In genomic region chr2:27271631-27272340, GRCh38 we compare ENCODE assay signal across 1 cellular context.
TF ChIP-seq lines count a peak whose summit lies in the region.

No MANE protein-coding gene starts in this region.

TF ChIP-seq in K562, 482 proteins besides CTCF, POLR2A, EP300 and RAD21 (continues in another document):
- TF ChIP-seq ZBTB33 (CRISPR knock-in tag; IDR thresholded peaks at IDR 0.05) (no peak), FUS (optimal IDR thresholded peaks at IDR 0.05; ENCODE audit: low read depth, low read length) (no peak), SMC3 (conservative IDR thresholded peaks at IDR 0.05; ENCODE audit: insufficient read depth, low read depth, low read length) (no peak), ZNF280B (CRISPR knock-in tag; IDR thresholded peaks at IDR 0.05) (no peak), PYGO2 (tag; IDR thresholded peaks at IDR 0.05) (no peak), CREM (IDR thresholded peaks at IDR 0.05; ENCODE audit: low read depth) (0 out of 2 replicates have a peak, but pooled peaks have one; percentile 29), FOS (IDR thresholded peaks at IDR 0.05; ENCODE audit: extremely low read depth, insufficient read length) (no peak), NR0B1 (IDR thresholded peaks at IDR 0.05; ENCODE audit: partially characterized antibody) (no peak), ZNF551 (CRISPR knock-in tag; IDR thresholded peaks at IDR 0.05) (no peak), ELF4 (CRISPR knock-in tag; IDR thresholded peaks at IDR 0.05) (no peak), SMARCE1 (IDR thresholded peaks at IDR 0.05) (peak; percentile 18; the same call in 1 of the 2 replicates), HDAC2 (IDR thresholded peaks at IDR 0.05) (0 out of 2 replicates have a peak, but pooled peaks have one; percentile 37), BHLHE40 (IDR thresholded peaks at IDR 0.05; ENCODE audit: low read length) (0 out of 2 replicates have a peak, but pooled peaks have one; percentile 16), CHD4 (IDR thresholded peaks at IDR 0.05; ENCODE audit: insufficient read depth, insufficient replicate concordance, low read depth, low read length, poor library complexity, severe bottlenecking) (no peak), RCOR1 (IDR thresholded peaks at IDR 0.05; ENCODE audit: borderline replicate concordance in 1 of 2, low read depth in 2 of 2, low read length in 2 of 2) (peak in 1 of 2 experiments; percentile 97; a peak in 2 of 4 replicates), TAF9B (IDR thresholded peaks at IDR 0.05; ENCODE audit: partially characterized antibody) (no peak), RB1 (IDR thresholded peaks at IDR 0.05; ENCODE audit: low read depth) (no peak; the same call in 1 of the 2 replicates), E2F1 (CRISPR knock-in tag; IDR thresholded peaks at IDR 0.05) (no peak), CBX8 (IDR thresholded peaks at IDR 0.05; ENCODE audit: borderline replicate concordance, extremely low read depth, low read depth, low read length, poor library complexity, severe bottlenecking) (no peak), MEIS2 (IDR thresholded peaks at IDR 0.05; ENCODE audit: partially characterized antibody) (peak; percentile 86), PRDM10 (IDR thresholded peaks at IDR 0.05; ENCODE audit: partially characterized antibody) (peak; percentile 82), FOXA3 (CRISPR knock-in tag; conservative IDR thresholded peaks at IDR 0.05 in 1 of 2, IDR thresholded peaks at IDR 0.05 in 1 of 2) (no peak), CBFA2T2 (conservative IDR thresholded peaks at IDR 0.05) (peak; percentile 51; the same call in 1 of the 2 replicates), ZNF589 (CRISPR knock-in tag; IDR thresholded peaks at IDR 0.05; ENCODE audit: low read depth) (no peak), ZBTB1 (CRISPR knock-in tag; IDR thresholded peaks at IDR 0.05; ENCODE audit: borderline replicate concordance, low read depth) (no peak), MYC (IDR thresholded peaks at IDR 0.05; ENCODE audit: low read depth, low read length) (no peak), MYC (CRISPR knock-in tag; IDR thresholded peaks at IDR 0.05; ENCODE audit: borderline replicate concordance, low read depth) (no peak), ZNF584 (CRISPR knock-in tag; IDR thresholded peaks at IDR 0.05; ENCODE audit: low read depth) (no peak), TCF7L2 (IDR thresholded peaks at IDR 0.05; ENCODE audit: low read depth, low read length) (no peak), TARDBP (IDR thresholded peaks at IDR 0.05) (no peak), GTF2A2 (tag; IDR thresholded peaks at IDR 0.05) (no peak), ZBTB8A (IDR thresholded peaks at IDR 0.05; ENCODE audit: partially characterized antibody) (no peak), ZNF253 (CRISPR knock-in tag; conservative IDR thresholded peaks at IDR 0.05) (no peak), HDAC3 (IDR thresholded peaks at IDR 0.05; ENCODE audit: borderline replicate concordance, partially characterized antibody) (no peak), E2F3 (CRISPR knock-in tag; IDR thresholded peaks at IDR 0.05) (no peak), ELF1 (tag; IDR thresholded peaks at IDR 0.05) (peak; percentile 36; the same call in 1 of the 2 replicates), ZNF165 (CRISPR knock-in tag; IDR thresholded peaks at IDR 0.05; ENCODE audit: borderline replicate concordance) (no peak), DNMT1 (IDR thresholded peaks at IDR 0.05) (no peak), CAMTA2 (CRISPR knock-in tag; conservative IDR thresholded peaks at IDR 0.05) (no peak), JUND (IDR thresholded peaks at IDR 0.05; ENCODE audit: borderline replicate concordance, low read depth, low read length) (peak; percentile 31; the same call in 1 of the 2 replicates), JUND (tag; IDR thresholded peaks at IDR 0.05; ENCODE audit: borderline replicate concordance, low read depth, low read length) (no peak; the same call in 2 of the 3 replicates), STAT5B (CRISPR knock-in tag; IDR thresholded peaks at IDR 0.05) (no peak), POLR2G (IDR thresholded peaks at IDR 0.05; ENCODE audit: low read depth, low read length) (no peak), RNF219 (CRISPR knock-in tag; IDR thresholded peaks at IDR 0.05) (no peak), ETV1 (tag; conservative IDR thresholded peaks at IDR 0.05; ENCODE audit: low read depth) (no peak), TBL1XR1 (IDR thresholded peaks at IDR 0.05; ENCODE audit: low read length in 2 of 2) (peak in 1 of 2 experiments; percentile 60; a peak in 1 of 4 replicates), SMAD1 (IDR thresholded peaks at IDR 0.05; ENCODE audit: low read depth, low read length, partially characterized antibody) (no peak), U2AF1 (optimal IDR thresholded peaks at IDR 0.05; ENCODE audit: low read depth, low read length) (no peak), MCM3 (IDR thresholded peaks at IDR 0.05) (no peak), NR1H2 (CRISPR knock-in tag; IDR thresholded peaks at IDR 0.05) (no peak), NRF1 (conservative IDR thresholded peaks at IDR 0.05 in 1 of 2, IDR thresholded peaks at IDR 0.05 in 1 of 2) (no peak), SMARCA4 (IDR thresholded peaks at IDR 0.05) (peak; percentile 42; the same call in 1 of the 2 replicates), ZNF75A (CRISPR knock-in tag; IDR thresholded peaks at IDR 0.05) (no peak)
- TF ChIP-seq, protein P1, sequence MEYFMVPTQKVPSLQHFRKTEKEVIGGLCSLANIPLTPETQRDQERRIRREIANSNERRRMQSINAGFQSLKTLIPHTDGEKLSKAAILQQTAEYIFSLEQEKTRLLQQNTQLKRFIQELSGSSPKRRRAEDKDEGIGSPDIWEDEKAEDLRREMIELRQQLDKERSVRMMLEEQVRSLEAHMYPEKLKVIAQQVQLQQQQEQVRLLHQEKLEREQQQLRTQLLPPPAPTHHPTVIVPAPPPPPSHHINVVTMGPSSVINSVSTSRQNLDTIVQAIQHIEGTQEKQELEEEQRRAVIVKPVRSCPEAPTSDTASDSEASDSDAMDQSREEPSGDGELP (CRISPR knock-in tag; IDR thresholded peaks at IDR 0.05; ENCODE audit: borderline replicate concordance): 0 out of 2 replicates have a peak, but pooled peaks have one; percentile 7
- TF ChIP-seq, protein P2, sequence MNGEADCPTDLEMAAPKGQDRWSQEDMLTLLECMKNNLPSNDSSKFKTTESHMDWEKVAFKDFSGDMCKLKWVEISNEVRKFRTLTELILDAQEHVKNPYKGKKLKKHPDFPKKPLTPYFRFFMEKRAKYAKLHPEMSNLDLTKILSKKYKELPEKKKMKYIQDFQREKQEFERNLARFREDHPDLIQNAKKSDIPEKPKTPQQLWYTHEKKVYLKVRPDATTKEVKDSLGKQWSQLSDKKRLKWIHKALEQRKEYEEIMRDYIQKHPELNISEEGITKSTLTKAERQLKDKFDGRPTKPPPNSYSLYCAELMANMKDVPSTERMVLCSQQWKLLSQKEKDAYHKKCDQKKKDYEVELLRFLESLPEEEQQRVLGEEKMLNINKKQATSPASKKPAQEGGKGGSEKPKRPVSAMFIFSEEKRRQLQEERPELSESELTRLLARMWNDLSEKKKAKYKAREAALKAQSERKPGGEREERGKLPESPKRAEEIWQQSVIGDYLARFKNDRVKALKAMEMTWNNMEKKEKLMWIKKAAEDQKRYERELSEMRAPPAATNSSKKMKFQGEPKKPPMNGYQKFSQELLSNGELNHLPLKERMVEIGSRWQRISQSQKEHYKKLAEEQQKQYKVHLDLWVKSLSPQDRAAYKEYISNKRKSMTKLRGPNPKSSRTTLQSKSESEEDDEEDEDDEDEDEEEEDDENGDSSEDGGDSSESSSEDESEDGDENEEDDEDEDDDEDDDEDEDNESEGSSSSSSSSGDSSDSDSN (IDR thresholded peaks at IDR 0.05; ENCODE audit: borderline replicate concordance in 1 of 2, low read depth in 2 of 2, low read length in 2 of 2): peak in 1 of 2 experiments; percentile 52; a peak in 1 of 4 replicates
